In genomic region chr17:21014498-21014897, GRCh38 we compare ENCODE assay signal across 17 cellular contexts. TPM values are rescaled to one million over a fixed set of nuclear protein-coding genes. Genes with fewer than 3 reads are reported as not detected.
DNase-seq lines count a peak whose midpoint lies in the region; ATAC-seq and TF ChIP-seq lines count a peak whose summit lies in the region.
"Had no signal": no experiment of that assay in that cellular context is flagged by ENCODE, and none has a peak within 500 bp of the region (broad histone marks: within the 10 kb centered on the region; RNA-seq: fewer than 3 reads in every experiment).

No MANE protein-coding gene starts in this region.

- peaks cover 58% of the 10 kb centered on the region for H3K36me3 Mint-ChIP-seq in activated naive CD4-positive, alpha-beta T cell treated with anti-CD3 and anti-CD28 coated beads for 36 hours (ENCODE audit: low read depth)
- peaks cover 79% of the 10 kb centered on the region for H3K36me3 Mint-ChIP-seq in endothelial cell (ENCODE audit: low read depth, unreplicated experiment)
- peaks cover 100% of the 10 kb centered on the region for H3K36me3 Mint-ChIP-seq in activated T-helper 17 cell treated with anti-CD3 and anti-CD28 coated beads, Interleukin-2, amount 50 U/mL, for 72 hours (ENCODE audit: low read depth)

- H3K9me3 Mint-ChIP-seq in activated naive CD4-positive, alpha-beta T cell treated with anti-CD3 and anti-CD28 coated beads for 36 hours, result no peaks in the 10 kb centered on the region
- H3K9me3 Mint-ChIP-seq in endothelial cell (ENCODE audit: unreplicated experiment), result no peaks in the 10 kb centered on the region
- H3K9me3 Mint-ChIP-seq in activated T-helper 17 cell treated with anti-CD3 and anti-CD28 coated beads, Interleukin-2, amount 50 U/mL, for 72 hours, result no peaks in the 10 kb centered on the region
- H3K9me3 Mint-ChIP-seq: CD14-positive monocyte had no signal

- H3K4me3 Mint-ChIP-seq in activated naive CD4-positive, alpha-beta T cell treated with anti-CD3 and anti-CD28 coated beads for 36 hours, result no peak overlapping the region
- peak overlapping the region; percentile 51 for H3K4me3 Mint-ChIP-seq in endothelial cell (ENCODE audit: unreplicated experiment)
- H3K4me3 Mint-ChIP-seq in activated T-helper 17 cell treated with anti-CD3 and anti-CD28 coated beads, Interleukin-2, amount 50 U/mL, for 72 hours, result no peak overlapping the region
- H3K4me3 Mint-ChIP-seq: CD14-positive monocyte had no signal

- peaks cover 97% of the 10 kb centered on the region for H3K36me3 ChIP-seq in thymus (ENCODE audit: control insufficient read depth, insufficient read depth)

- CTCF ChIA-PET in activated naive CD4-positive, alpha-beta T cell treated with anti-CD3 and anti-CD28 coated beads for 36 hours (lab: Charles Lee), result interaction anchor here (1.0 kb wide), 1 partner anchor 9 kb away, joined by 3 read pairs; no protein-coding TSS in a partner anchor

- ATAC-seq in GM21529 (IDR thresholded peaks at IDR 0.05; ENCODE audit: unreplicated experiment), result no peak
- ATAC-seq in activated T-helper 17 cell treated with anti-CD3 and anti-CD28 coated beads, Interleukin-2, amount 50 U/mL, for 72 hours (replicated peaks), result no peak
- ATAC-seq: Panc1 had no signal

- DNase-seq in activated naive CD4-positive, alpha-beta T cell treated with anti-CD3 and anti-CD28 coated beads for 36 hours, result no peak
- no peak for DNase-seq in activated naive CD4-positive, alpha-beta T cell treated with anti-CD3 and anti-CD28 coated beads, Interleukin-2, amount 50 U/mL, for 16 hours
- DNase-seq in endothelial cell (ENCODE audit: low spot score), result no peak
- DNase-seq in HPDE6-E6E7 (ENCODE audit: extremely low spot score), result no peak
- DNase-seq: DMS53, HCEC 1CT, NCI-H1417, NCI-H2029, NCI-H510A, NCI-H82 had no signal

- H3K4me1 ChIP-seq in thymus (ENCODE audit: control insufficient read depth, insufficient read depth, low read length), result no peaks in the 10 kb centered on the region
- H3K4me1 ChIP-seq: A549 had no signal

- peaks cover 4% of the 10 kb centered on the region for H3K4me1 Mint-ChIP-seq in activated naive CD4-positive, alpha-beta T cell treated with anti-CD3 and anti-CD28 coated beads for 36 hours (ENCODE audit: low read depth)
- H3K4me1 Mint-ChIP-seq in endothelial cell (ENCODE audit: unreplicated experiment), result peaks cover 12% of the 10 kb centered on the region
- H3K4me1 Mint-ChIP-seq in activated T-helper 17 cell treated with anti-CD3 and anti-CD28 coated beads, Interleukin-2, amount 50 U/mL, for 72 hours, result peaks cover 8% of the 10 kb centered on the region
- H3K4me1 Mint-ChIP-seq: CD14-positive monocyte had no signal

- H3K9me3 ChIP-seq in thymus (ENCODE audit: control insufficient read depth), result no peaks in the 10 kb centered on the region
- H3K9me3 ChIP-seq: A549 had no signal

- WGBS in thymus, result 98% methylated on average over 11 of the region's 11 CpGs

- no peak overlapping the region for H3K4me3 ChIP-seq in thymus (ENCODE audit: low read length)
- H3K4me3 ChIP-seq: A549 had no signal

- H3K27ac ChIP-seq in thymus (ENCODE audit: low read depth), result peak overlapping the region; percentile 3
- H3K27ac ChIP-seq: A549 had no signal

- peak overlapping the region; percentile 13 for H3K27ac Mint-ChIP-seq in activated naive CD4-positive, alpha-beta T cell treated with anti-CD3 and anti-CD28 coated beads for 36 hours
- peak overlapping the region; percentile 36 for H3K27ac Mint-ChIP-seq in endothelial cell (ENCODE audit: unreplicated experiment)
- no peak overlapping the region for H3K27ac Mint-ChIP-seq in activated T-helper 17 cell treated with anti-CD3 and anti-CD28 coated beads, Interleukin-2, amount 50 U/mL, for 72 hours

- TF ChIP-seq CTCF in endothelial cell (IDR thresholded peaks at IDR 0.05; ENCODE audit: unreplicated experiment), result no peak

- H3K27me3 Mint-ChIP-seq in activated naive CD4-positive, alpha-beta T cell treated with anti-CD3 and anti-CD28 coated beads for 36 hours (ENCODE audit: low read depth), result no peaks in the 10 kb centered on the region
- peaks cover 4% of the 10 kb centered on the region for H3K27me3 Mint-ChIP-seq in endothelial cell (ENCODE audit: unreplicated experiment)
- no peaks in the 10 kb centered on the region for H3K27me3 Mint-ChIP-seq in activated T-helper 17 cell treated with anti-CD3 and anti-CD28 coated beads, Interleukin-2, amount 50 U/mL, for 72 hours

- intact Hi-C loops in activated naive CD4-positive, alpha-beta T cell treated with anti-CD3 and anti-CD28 coated beads for 36 hours (cut with micrococcal nuclease), result no loop called here

- H3K27me3 ChIP-seq in thymus (ENCODE audit: control insufficient read depth, insufficient read depth), result no peaks in the 10 kb centered on the region

TF ChIP-seq in PFSK-1, 5 proteins besides CTCF, POLR2A, EP300 and RAD21:
- TF ChIP-seq POLR2AphosphoS5 (IDR thresholded peaks at IDR 0.05; ENCODE audit: low read depth, low read length) (0 out of 2 replicates have a peak, but pooled peaks have one; percentile 4), TAF1 (IDR thresholded peaks at IDR 0.05; ENCODE audit: borderline replicate concordance, insufficient read depth, low read length) (no peak), FOXP2 (optimal IDR thresholded peaks at IDR 0.05; ENCODE audit: borderline replicate concordance, extremely low read depth, extremely low read length, insufficient read depth) (no peak), SIN3A (IDR thresholded peaks at IDR 0.05; ENCODE audit: borderline replicate concordance, insufficient read depth, low read length) (no peak)
- TF ChIP-seq, protein P1, sequence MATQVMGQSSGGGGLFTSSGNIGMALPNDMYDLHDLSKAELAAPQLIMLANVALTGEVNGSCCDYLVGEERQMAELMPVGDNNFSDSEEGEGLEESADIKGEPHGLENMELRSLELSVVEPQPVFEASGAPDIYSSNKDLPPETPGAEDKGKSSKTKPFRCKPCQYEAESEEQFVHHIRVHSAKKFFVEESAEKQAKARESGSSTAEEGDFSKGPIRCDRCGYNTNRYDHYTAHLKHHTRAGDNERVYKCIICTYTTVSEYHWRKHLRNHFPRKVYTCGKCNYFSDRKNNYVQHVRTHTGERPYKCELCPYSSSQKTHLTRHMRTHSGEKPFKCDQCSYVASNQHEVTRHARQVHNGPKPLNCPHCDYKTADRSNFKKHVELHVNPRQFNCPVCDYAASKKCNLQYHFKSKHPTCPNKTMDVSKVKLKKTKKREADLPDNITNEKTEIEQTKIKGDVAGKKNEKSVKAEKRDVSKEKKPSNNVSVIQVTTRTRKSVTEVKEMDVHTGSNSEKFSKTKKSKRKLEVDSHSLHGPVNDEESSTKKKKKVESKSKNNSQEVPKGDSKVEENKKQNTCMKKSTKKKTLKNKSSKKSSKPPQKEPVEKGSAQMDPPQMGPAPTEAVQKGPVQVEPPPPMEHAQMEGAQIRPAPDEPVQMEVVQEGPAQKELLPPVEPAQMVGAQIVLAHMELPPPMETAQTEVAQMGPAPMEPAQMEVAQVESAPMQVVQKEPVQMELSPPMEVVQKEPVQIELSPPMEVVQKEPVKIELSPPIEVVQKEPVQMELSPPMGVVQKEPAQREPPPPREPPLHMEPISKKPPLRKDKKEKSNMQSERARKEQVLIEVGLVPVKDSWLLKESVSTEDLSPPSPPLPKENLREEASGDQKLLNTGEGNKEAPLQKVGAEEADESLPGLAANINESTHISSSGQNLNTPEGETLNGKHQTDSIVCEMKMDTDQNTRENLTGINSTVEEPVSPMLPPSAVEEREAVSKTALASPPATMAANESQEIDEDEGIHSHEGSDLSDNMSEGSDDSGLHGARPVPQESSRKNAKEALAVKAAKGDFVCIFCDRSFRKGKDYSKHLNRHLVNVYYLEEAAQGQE (IDR thresholded peaks at IDR 0.05; ENCODE audit: insufficient read depth in 1 of 2, low read depth in 2 of 2, low read length in 2 of 2), result no peak

RNA-seq across cellular contexts. Expression of gene USP22, which starts 28.3 kb away (rescaled TPM):
- 100 to 1,000 TPM; 140 to 144 TPM for total RNA-seq in activated naive CD4-positive, alpha-beta T cell treated with anti-CD3 and anti-CD28 coated beads for 36 hours
- 319 TPM for polyA plus RNA-seq in PFSK-1 (2012; ENCODE audit: insufficient read length, low read depth)
- 294 TPM for total RNA-seq in endothelial cell (ENCODE audit: unreplicated experiment)
- 52.5 TPM for polyA plus RNA-seq in thymus
- 100 to 1,000 TPM; 136 to 143 TPM for total RNA-seq in activated T-helper 17 cell treated with anti-CD3 and anti-CD28 coated beads, Interleukin-2, amount 50 U/mL, for 72 hours
